In the genomic region with DNA sequence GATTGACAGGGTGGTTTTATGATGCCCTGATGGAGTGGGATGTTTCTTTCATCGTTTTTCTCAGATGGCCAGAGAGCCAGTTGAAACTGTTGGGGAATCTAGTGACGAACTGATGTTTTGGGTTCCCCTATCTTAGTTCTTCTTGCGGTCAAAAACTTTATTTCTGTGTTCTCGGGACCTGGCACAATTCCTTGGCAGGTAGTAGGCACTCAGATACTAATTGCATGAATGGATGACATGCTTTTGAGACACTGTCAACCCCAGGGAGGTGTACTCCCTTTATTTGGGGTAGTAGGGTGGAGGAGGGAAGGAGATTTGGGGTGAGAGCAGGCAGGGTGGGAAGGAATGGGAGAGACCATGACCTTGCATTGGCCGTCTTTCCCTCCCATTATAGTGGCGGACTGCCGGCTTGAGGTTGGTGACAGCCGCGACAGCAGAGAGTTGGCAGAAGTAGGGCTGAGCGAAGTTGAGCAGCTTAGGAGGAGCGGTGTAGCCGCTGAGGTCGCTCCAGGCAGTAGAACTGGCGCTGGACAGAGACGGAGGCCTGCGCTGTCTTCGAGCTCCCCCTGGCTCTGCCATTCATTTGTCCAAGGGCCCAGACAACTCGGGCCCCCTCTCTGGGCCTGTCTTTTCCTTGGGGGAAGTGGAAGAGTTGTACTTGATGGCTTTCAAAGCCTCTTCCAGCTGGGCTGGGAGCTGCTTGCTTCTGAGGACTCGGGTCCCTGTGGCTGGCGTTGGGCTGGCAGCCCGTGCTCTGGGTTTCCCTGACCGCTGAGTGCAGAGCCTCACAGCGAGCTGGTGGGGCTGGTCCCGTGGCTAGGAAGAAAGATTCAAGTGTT, we compare ENCODE assay signal across 9 cellular contexts. TPM values are rescaled to one million over a fixed set of nuclear protein-coding genes. Genes with fewer than 3 reads are reported as not detected.
DNase-seq lines count a peak whose midpoint lies in the region; ATAC-seq, FAIRE-seq and TF ChIP-seq lines count a peak whose summit lies in the region.
"Had no signal": no experiment of that assay in that cellular context is flagged by ENCODE, and none has a peak within 500 bp of the region (broad histone marks: within the 10 kb centered on the region; RNA-seq: fewer than 3 reads in every experiment).

No MANE protein-coding gene starts in this region.

- H3K4me3 Mint-ChIP-seq in activated CD8-positive, alpha-beta T cell treated with anti-CD3 and anti-CD28 coated beads for 36 hours = peak overlapping the region; percentile 87

- H2AFZ ChIP-seq in trophoblast cell (ENCODE audit: insufficient read depth, low read length, poor library complexity) = peak overlapping the region; percentile 23

- H3K79me2 ChIP-seq in trophoblast cell (ENCODE audit: control insufficient read depth, insufficient read depth, low read length, poor library complexity) = peaks cover 25% of the 10 kb centered on the region

- H3K23ac ChIP-seq in trophoblast cell (ENCODE audit: low read length) = no peak overlapping the region

- peak overlapping the region; percentile 95 for H3K27ac Mint-ChIP-seq in activated CD8-positive, alpha-beta T cell treated with anti-CD3 and anti-CD28 coated beads for 36 hours

- peak; percentile 75 for DNase-seq in HT-29 (ENCODE audit: low spot score)
- DNase-seq in activated CD8-positive, alpha-beta T cell treated with anti-CD3 and anti-CD28 coated beads for 36 hours = peak; percentile 70
- peak; percentile 63 for DNase-seq in fibroblast of pulmonary artery (ENCODE audit: low read depth)
- DNase-seq in trophoblast cell = peak; percentile 55 to 62
- no peak for DNase-seq in GM12892 (ENCODE audit: insufficient read length)
- no peak for DNase-seq in NCI-H446 treated with DMSO at 0.1 percent for 48 hours (lab: John Stamatoyannopoulos, UW)

- no peaks in the 10 kb centered on the region for H3K27me3 Mint-ChIP-seq in activated CD8-positive, alpha-beta T cell treated with anti-CD3 and anti-CD28 coated beads for 36 hours

- no peak overlapping the region for H3K14ac ChIP-seq in trophoblast cell (ENCODE audit: low read length)

- H3K4me2 ChIP-seq in trophoblast cell (ENCODE audit: low read length) = peak overlapping the region; percentile 5

- no peak for FAIRE-seq in GM12892 (lab: Jason Lieb, UNC)

- peaks cover 14 to 16% of the 10 kb centered on the region in 2 experiments for H3K36me3 ChIP-seq in trophoblast cell (ENCODE audit: control insufficient read depth in 1 of 2, insufficient read depth in 2 of 2, low read length in 2 of 2)
- H3K36me3 ChIP-seq: adrenal gland had no signal

- H3K9me3 ChIP-seq in trophoblast cell (ENCODE audit: insufficient read depth, low read depth, low read length) = no peaks in the 10 kb centered on the region
- H3K9me3 ChIP-seq: adrenal gland had no signal

- no peak overlapping the region for H2BK5ac ChIP-seq in trophoblast cell (ENCODE audit: low read depth, low read length, poor library complexity)

- CTCF ChIA-PET in activated CD8-positive, alpha-beta T cell treated with anti-CD3 and anti-CD28 coated beads for 36 hours (lab: Charles Lee) = interaction anchor here (0.6 to 2.9 kb wide), 27 partner anchors 9 to 163 kb away, joined by 3 to 22 read pairs (median 4); a partner anchor contains a TSS

- no CpG with 5 or more reads among the region's 24 CpGs for WGBS in trophoblast cell (ENCODE audit: extremely low coverage, insufficient coverage, insufficient read length)

- peak; percentile 28 for ATAC-seq in activated CD8-positive, alpha-beta T cell treated with anti-CD3 and anti-CD28 coated beads for 36 hours
- no peak for ATAC-seq in HG03108 (IDR thresholded peaks at IDR 0.05; ENCODE audit: unreplicated experiment)

- no peak for TF ChIP-seq CTCF in 22Rv1 (IDR thresholded peaks at IDR 0.05)
- TF ChIP-seq CTCF in activated CD8-positive, alpha-beta T cell treated with anti-CD3 and anti-CD28 coated beads for 36 hours (IDR thresholded peaks at IDR 0.05) = peak; percentile 26
- peak; percentile 39 for TF ChIP-seq CTCF in fibroblast of pulmonary artery (IDR thresholded peaks at IDR 0.05; ENCODE audit: low read length, missing control alignments)

- peaks cover 33 to 38% of the 10 kb centered on the region in 2 experiments for H3K4me1 ChIP-seq in trophoblast cell (ENCODE audit: control insufficient read depth in 1 of 2, insufficient read depth in 2 of 2, low read length in 2 of 2)

- peak overlapping the region; percentile 52 for H3K4ac ChIP-seq in trophoblast cell (ENCODE audit: low read depth, low read length)

- H4K12ac ChIP-seq in trophoblast cell (ENCODE audit: low read depth, low read length) = no peak overlapping the region

- peaks cover 4% of the 10 kb centered on the region for H3K9me3 Mint-ChIP-seq in activated CD8-positive, alpha-beta T cell treated with anti-CD3 and anti-CD28 coated beads for 36 hours

- no peak for TF ChIP-seq POLR2A in GM12892 (IDR thresholded peaks at IDR 0.05; ENCODE audit: low read depth, low read length)

- H3K27ac ChIP-seq in 22Rv1 = 0 out of 2 replicates have a peak overlapping the region, but pooled peaks have one; percentile 100
- H3K27ac ChIP-seq in trophoblast cell (ENCODE audit: low read depth, low read length) = no peak overlapping the region
- H3K27ac ChIP-seq: adrenal gland had no signal

- POLR2A ChIA-PET in activated CD8-positive, alpha-beta T cell treated with anti-CD3 and anti-CD28 coated beads for 36 hours (lab: Charles Lee) = interaction anchor here (0.9 to 5.6 kb wide), 14 partner anchors 8 to 178 kb away, joined by 3 to 38 read pairs (median 4); a partner anchor contains a TSS

- peak overlapping the region; percentile 6 for H3K4me3 ChIP-seq in fibroblast of pulmonary artery (replicated peaks; ENCODE audit: low read depth, low read length)
- H3K4me3 ChIP-seq in trophoblast cell (ENCODE audit: low read depth, low read length) = no peak overlapping the region

- no peak overlapping the region for H2BK120ac ChIP-seq in trophoblast cell (ENCODE audit: insufficient read depth, low read length, poor library complexity)

- H4K91ac ChIP-seq in trophoblast cell (ENCODE audit: low read depth, low read length) = no peak overlapping the region

- H2BK12ac ChIP-seq in trophoblast cell (ENCODE audit: low read length) = no peak overlapping the region

- peaks cover 18% of the 10 kb centered on the region for H3K79me1 ChIP-seq in trophoblast cell (ENCODE audit: low read length)

- peak overlapping the region; percentile 31 for H3K18ac ChIP-seq in trophoblast cell (ENCODE audit: low read length)

- intact Hi-C loops in activated CD8-positive, alpha-beta T cell treated with anti-CD3 and anti-CD28 coated beads for 36 hours (cut with micrococcal nuclease) = loop anchor here (2.0 to 5.0 kb wide), 3 partner anchors 45 to 155 kb away; no protein-coding TSS in a partner anchor

- no peak overlapping the region for H2AK5ac ChIP-seq in trophoblast cell (ENCODE audit: low read length)

- peaks cover 60% of the 10 kb centered on the region for H3K36me3 Mint-ChIP-seq in activated CD8-positive, alpha-beta T cell treated with anti-CD3 and anti-CD28 coated beads for 36 hours (ENCODE audit: low read depth)

- H3K9ac ChIP-seq in trophoblast cell (ENCODE audit: low read length) = no peak overlapping the region

- no peak overlapping the region for H4K8ac ChIP-seq in trophoblast cell (ENCODE audit: low read depth, low read length)

- H3K27me3 ChIP-seq in trophoblast cell (ENCODE audit: insufficient read depth, low read length) = no peaks in the 10 kb centered on the region
- H3K27me3 ChIP-seq: adrenal gland had no signal

- H3K4me1 Mint-ChIP-seq in activated CD8-positive, alpha-beta T cell treated with anti-CD3 and anti-CD28 coated beads for 36 hours (ENCODE audit: low read depth) = peaks cover 51% of the 10 kb centered on the region

RNA-seq across cellular contexts. Expression of a gene that starts 2.6 kb away (rescaled TPM):
- 11.7 and 13.3 TPM in 2 replicates for total RNA-seq in HT-29 (2014; rRNA removed; shearing (Covaris generic))
- 10 to 100 TPM; 15.5 to 16.4 TPM for total RNA-seq in activated CD8-positive, alpha-beta T cell treated with anti-CD3 and anti-CD28 coated beads for 36 hours
- 11.2 and 11.7 TPM in 2 replicates for polyA plus RNA-seq in trophoblast cell (2013)
- polyA plus RNA-seq in GM12892 (2012; ENCODE audit: missing spikeins) = 12.0 TPM

Comparison
In these comparisons a context has a peak if more than half of its experiments do, and no peak if none do; other contexts are left out.
1. DNase-seq: peak in HT-29 (single experiment), activated CD8-positive, alpha-beta T cell treated with anti-CD3 and anti-CD28 coated beads for 36 hours (single experiment), fibroblast of pulmonary artery (single experiment) and trophoblast cell (2 of 2); none in GM12892 (single experiment) and NCI-H446 treated with DMSO at 0.1 percent for 48 hours (single experiment).